29 cellular contexts compared by ENCODE assay signal in genomic region chr13:110782185-110782584, GRCh38.
"Had no signal": no experiment of that assay in that cellular context is flagged by ENCODE, and none has a peak within 500 bp of the region (broad histone marks: within the 10 kb centered on the region; RNA-seq: fewer than 3 reads in every experiment).

No MANE protein-coding gene starts in this region.

- H3K27me3 ChIP-seq: colonic mucosa, dorsolateral prefrontal cortex, esophagus muscularis mucosa, gastrocnemius medialis, gastroesophageal sphincter, heart left ventricle, heart right ventricle, hepatocyte had no signal

- H3K36me3 ChIP-seq: colonic mucosa, esophagus muscularis mucosa, esophagus squamous epithelium, gastrocnemius medialis, gastroesophageal sphincter, heart left ventricle, heart right ventricle had no signal

- DNase-seq: colonic mucosa; cortex of kidney; dermis blood vessel endothelial cell; dorsolateral prefrontal cortex; effector CD4-positive, alpha-beta T cell; effector CD8-positive, alpha-beta T cell; effector memory CD4-positive, alpha-beta T cell; effector memory CD8-positive, alpha-beta T cell; endodermal cell; erythroblast; esophagus squamous epithelium; foreskin fibroblast; foreskin keratinocyte; foreskin melanocyte; gastrocnemius medialis; glutamatergic neuron; head of caudate nucleus; heart left ventricle; heart right ventricle had no signal

- H2AFZ ChIP-seq: hepatocyte had no signal

- H3K9me3 ChIP-seq: colonic mucosa, gastrocnemius medialis, gastroesophageal sphincter had no signal

- H3K4me2 ChIP-seq: hepatocyte had no signal

- ATAC-seq: effector memory CD8-positive, alpha-beta T cell; esophagus mucosa; foreskin keratinocyte; gastrocnemius medialis; gastroesophageal sphincter; heart left ventricle; heart right ventricle had no signal

- H3K79me2 ChIP-seq: hepatocyte had no signal

- H3K4me3 ChIP-seq: colonic mucosa, coronary artery, dorsolateral prefrontal cortex, esophagus muscularis mucosa, esophagus squamous epithelium, gastrocnemius medialis, gastroesophageal sphincter, heart left ventricle, heart right ventricle, hepatocyte had no signal

- H3K4me1 ChIP-seq: colonic mucosa, esophagus muscularis mucosa, esophagus squamous epithelium, foreskin keratinocyte, gastrocnemius medialis, gastroesophageal sphincter, heart left ventricle, heart right ventricle had no signal

- H3K27ac ChIP-seq: colonic mucosa, coronary artery, dorsolateral prefrontal cortex, epithelial cell of prostate, esophagus muscularis mucosa, esophagus squamous epithelium, foreskin keratinocyte, gastrocnemius medialis, gastroesophageal sphincter, heart left ventricle, heart right ventricle, hepatocyte had no signal

- FAIRE-seq: colon, endometrium, endothelial cell of umbilical vein, frontal cortex had no signal
